Comparison of ENCODE assay signal across 12 cellular contexts in the genomic region with DNA sequence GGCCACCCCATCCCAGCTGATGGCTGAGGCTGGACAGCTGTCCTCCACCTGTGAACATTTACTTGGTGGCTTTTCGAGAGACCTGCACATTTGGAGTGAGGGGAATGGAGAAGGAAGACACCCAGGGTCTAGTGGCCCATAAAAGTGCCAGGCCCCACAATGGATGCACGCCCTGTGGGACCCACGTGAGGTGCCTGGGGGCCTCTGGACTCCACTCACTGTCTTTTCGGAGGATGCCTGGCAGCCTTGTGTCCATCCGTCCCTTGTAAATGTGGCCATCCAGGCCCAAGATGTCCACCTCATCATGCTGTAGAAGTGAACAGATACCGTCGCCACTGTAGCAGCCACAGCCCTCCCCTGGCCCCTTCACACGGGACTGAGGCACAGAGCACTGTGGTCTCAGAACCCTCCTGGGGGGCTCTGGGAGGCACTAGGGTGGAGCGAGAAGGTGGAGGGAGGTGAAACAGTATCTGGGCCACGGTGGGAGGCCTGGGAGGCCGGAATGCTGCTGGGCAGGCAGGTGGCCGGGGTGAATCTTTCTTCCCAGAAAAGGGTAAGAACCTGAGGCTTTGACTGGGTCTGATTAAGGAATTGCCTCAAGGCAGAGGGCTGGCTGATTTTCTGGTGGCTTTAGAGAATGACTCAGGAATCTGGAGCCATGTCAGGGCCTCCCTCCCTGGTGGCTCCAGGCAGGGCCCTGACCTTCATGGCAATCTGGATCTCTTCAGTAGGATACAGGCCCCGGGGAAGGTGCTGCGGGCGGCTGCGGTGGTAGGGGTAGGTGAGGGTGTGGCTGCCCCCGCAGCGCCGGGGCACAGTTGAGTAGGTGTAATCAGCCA. TPM values are rescaled to one million over a fixed set of nuclear protein-coding genes. Genes with fewer than 3 reads are reported as not detected.
DNase-seq lines count a peak whose midpoint lies in the region; ATAC-seq and TF ChIP-seq lines count a peak whose summit lies in the region.
"Had no signal": no experiment of that assay in that cellular context is flagged by ENCODE, and none has a peak within 500 bp of the region (broad histone marks: within the 10 kb centered on the region; RNA-seq: fewer than 3 reads in every experiment).

No MANE protein-coding gene starts in this region.

- H3K9me3 ChIP-seq in breast epithelium: no peaks in the 10 kb centered on the region
- H3K9me3 ChIP-seq: BE2C had no signal

- TF ChIP-seq POLR2A in breast epithelium (IDR thresholded peaks at IDR 0.05): no peak

- CTCF ChIA-PET in activated CD8-positive, alpha-beta memory T cell treated with anti-CD3 and anti-CD28 coated beads, Interleukin-2, amount 10 ng/mL, durations not matched to agents 7 days and 5 days (lab: Charles Lee): interaction anchor here (0.6 to 2.8 kb wide), 6 partner anchors 8 to 155 kb away, joined by 3 to 23 read pairs (median 3); no protein-coding TSS in a partner anchor

- peaks cover 23% of the 10 kb centered on the region for H3K4me1 Mint-ChIP-seq in activated CD8-positive, alpha-beta memory T cell treated with anti-CD3 and anti-CD28 coated beads, Interleukin-2, amount 10 ng/mL, durations not matched to agents 7 days and 5 days
- peaks cover 9% of the 10 kb centered on the region for H3K4me1 Mint-ChIP-seq in osteocyte (ENCODE audit: unreplicated experiment)

- H3K36me3 ChIP-seq in breast epithelium: no peaks in the 10 kb centered on the region
- H3K36me3 ChIP-seq: BE2C had no signal

- H3K4me3 Mint-ChIP-seq in activated CD8-positive, alpha-beta memory T cell treated with anti-CD3 and anti-CD28 coated beads, Interleukin-2, amount 10 ng/mL, durations not matched to agents 7 days and 5 days: no peak overlapping the region
- no peak overlapping the region for H3K4me3 Mint-ChIP-seq in osteocyte (ENCODE audit: unreplicated experiment)

- intact Hi-C loops in breast epithelium (cut with DNase I; ENCODE audit: low total_unique reads): no loop called here

- TF ChIP-seq CTCF in breast epithelium (IDR thresholded peaks at IDR 0.05) (no peak), osteocyte (IDR thresholded peaks at IDR 0.05) (no peak)

- DNase-seq in activated CD8-positive, alpha-beta memory T cell treated with anti-CD3 and anti-CD28 coated beads, Interleukin-2, amount 10 ng/mL, durations not matched to agents 7 days and 5 days: peak; percentile 41
- no peak for DNase-seq in activated CD8-positive, alpha-beta memory T cell treated with anti-CD3 and anti-CD28 coated beads, Interleukin-2, amount 50 U/mL, for 4 hours
- peak; percentile 93 for DNase-seq in M059J (ENCODE audit: low read depth)
- DNase-seq in breast epithelium (ENCODE audit: low spot score in 2 of 2): no peak
- no peak for DNase-seq in osteocyte (ENCODE audit: extremely low spot score, unreplicated experiment)
- no peak for DNase-seq in NCI-H2107 (lab: John Stamatoyannopoulos, UW)
- no peak for DNase-seq in NCI-H526 (lab: John Stamatoyannopoulos, UW)
- DNase-seq: BE2C; effector CD4-positive, alpha-beta T cell; NCI-H1417 treated with DMSO at 0.1 percent for 48 hours had no signal

- no peak overlapping the region for H3K4me3 ChIP-seq in breast epithelium

- peak overlapping the region; percentile 74 for H3K27ac Mint-ChIP-seq in activated CD8-positive, alpha-beta memory T cell treated with anti-CD3 and anti-CD28 coated beads, Interleukin-2, amount 10 ng/mL, durations not matched to agents 7 days and 5 days
- H3K27ac Mint-ChIP-seq in osteocyte (ENCODE audit: unreplicated experiment): peak overlapping the region; percentile 31

- H3K9me3 Mint-ChIP-seq in activated CD8-positive, alpha-beta memory T cell treated with anti-CD3 and anti-CD28 coated beads, Interleukin-2, amount 10 ng/mL, durations not matched to agents 7 days and 5 days (ENCODE audit: low read depth): no peaks in the 10 kb centered on the region
- no peaks in the 10 kb centered on the region for H3K9me3 Mint-ChIP-seq in osteocyte (ENCODE audit: unreplicated experiment)

- peak overlapping the region; percentile 38 to 43 for H3K27ac ChIP-seq in breast epithelium
- H3K27ac ChIP-seq: parathyroid adenoma had no signal

- no peak for ATAC-seq in activated CD8-positive, alpha-beta memory T cell treated with anti-CD3 and anti-CD28 coated beads, Interleukin-2, amount 10 ng/mL, durations not matched to agents 7 days and 5 days
- ATAC-seq in HG02852 (IDR thresholded peaks at IDR 0.05; ENCODE audit: unreplicated experiment): no peak

- H3K27me3 ChIP-seq in breast epithelium: no peaks in the 10 kb centered on the region
- H3K27me3 ChIP-seq: BE2C had no signal

- peaks cover 2% of the 10 kb centered on the region for H3K36me3 Mint-ChIP-seq in activated CD8-positive, alpha-beta memory T cell treated with anti-CD3 and anti-CD28 coated beads, Interleukin-2, amount 10 ng/mL, durations not matched to agents 7 days and 5 days
- H3K36me3 Mint-ChIP-seq in osteocyte (ENCODE audit: unreplicated experiment): no peaks in the 10 kb centered on the region

- no peaks in the 10 kb centered on the region for H3K27me3 Mint-ChIP-seq in activated CD8-positive, alpha-beta memory T cell treated with anti-CD3 and anti-CD28 coated beads, Interleukin-2, amount 10 ng/mL, durations not matched to agents 7 days and 5 days
- no peaks in the 10 kb centered on the region for H3K27me3 Mint-ChIP-seq in osteocyte (ENCODE audit: unreplicated experiment)

- peaks cover 23 to 26% of the 10 kb centered on the region in 2 donors for H3K4me1 ChIP-seq in breast epithelium
- H3K4me1 ChIP-seq: BE2C had no signal

RNA-seq across cellular contexts. Expression of a gene that starts 11.5 kb away (rescaled TPM):
- total RNA-seq in activated CD8-positive, alpha-beta memory T cell treated with anti-CD3 and anti-CD28 coated beads, Interleukin-2, amount 10 ng/mL, durations not matched to agents 7 days and 5 days: 100 to 1,000 TPM; 260 to 406 TPM
- total RNA-seq in M059J (2014; rRNA removed; shearing (Covaris generic)): 11.8 and 25.6 TPM in 2 replicates
- total RNA-seq in breast epithelium: 10 to 100 TPM; 11.1 to 15.1 (median 13.0) TPM
- 30.1 and 32.2 TPM in 2 replicates for total RNA-seq in osteocyte

RNA-seq across cellular contexts. Expression of a gene that starts 31.4 kb away (rescaled TPM):
- total RNA-seq in activated CD8-positive, alpha-beta memory T cell treated with anti-CD3 and anti-CD28 coated beads, Interleukin-2, amount 10 ng/mL, durations not matched to agents 7 days and 5 days: 1 to 10 TPM; 3.8 to 5.8 TPM
- total RNA-seq in M059J (2014; rRNA removed; shearing (Covaris generic)): 1.7 and 1.9 TPM in 2 replicates
- total RNA-seq in breast epithelium: 1 to 10 TPM; 3.0 to 4.3 (median 3.8) TPM
- 6.3 and 7.3 TPM in 2 replicates for total RNA-seq in osteocyte

RNA-seq across cellular contexts. Expression of a gene that starts 36.4 kb away (rescaled TPM):
- 100 to 1,000 TPM in 1 of 2 experiments, 10 to 100 TPM in 1; 73.0 to 148 TPM for total RNA-seq in activated CD8-positive, alpha-beta memory T cell treated with anti-CD3 and anti-CD28 coated beads, Interleukin-2, amount 10 ng/mL, durations not matched to agents 7 days and 5 days
- 4.1 and 6.7 TPM in 2 replicates for total RNA-seq in M059J (2014; rRNA removed; shearing (Covaris generic))
- total RNA-seq in breast epithelium: 1 to 10 TPM; 3.1 to 7.8 (median 4.3) TPM
- total RNA-seq in osteocyte: 0.73 and 0.99 TPM in 2 replicates

Comparison
In these comparisons a context has a peak if more than half of its experiments do, and no peak if none do; other contexts are left out.
1. DNase-seq: peak in activated CD8-positive, alpha-beta memory T cell treated with anti-CD3 and anti-CD28 coated beads, Interleukin-2, amount 10 ng/mL, durations not matched to agents 7 days and 5 days (single experiment) and M059J (single experiment); none in activated CD8-positive, alpha-beta memory T cell treated with anti-CD3 and anti-CD28 coated beads, Interleukin-2, amount 50 U/mL, for 4 hours (single experiment), breast epithelium (0 of 2), osteocyte (single experiment), NCI-H2107 (single experiment) and NCI-H526 (0 of 2).